In the genomic region with DNA sequence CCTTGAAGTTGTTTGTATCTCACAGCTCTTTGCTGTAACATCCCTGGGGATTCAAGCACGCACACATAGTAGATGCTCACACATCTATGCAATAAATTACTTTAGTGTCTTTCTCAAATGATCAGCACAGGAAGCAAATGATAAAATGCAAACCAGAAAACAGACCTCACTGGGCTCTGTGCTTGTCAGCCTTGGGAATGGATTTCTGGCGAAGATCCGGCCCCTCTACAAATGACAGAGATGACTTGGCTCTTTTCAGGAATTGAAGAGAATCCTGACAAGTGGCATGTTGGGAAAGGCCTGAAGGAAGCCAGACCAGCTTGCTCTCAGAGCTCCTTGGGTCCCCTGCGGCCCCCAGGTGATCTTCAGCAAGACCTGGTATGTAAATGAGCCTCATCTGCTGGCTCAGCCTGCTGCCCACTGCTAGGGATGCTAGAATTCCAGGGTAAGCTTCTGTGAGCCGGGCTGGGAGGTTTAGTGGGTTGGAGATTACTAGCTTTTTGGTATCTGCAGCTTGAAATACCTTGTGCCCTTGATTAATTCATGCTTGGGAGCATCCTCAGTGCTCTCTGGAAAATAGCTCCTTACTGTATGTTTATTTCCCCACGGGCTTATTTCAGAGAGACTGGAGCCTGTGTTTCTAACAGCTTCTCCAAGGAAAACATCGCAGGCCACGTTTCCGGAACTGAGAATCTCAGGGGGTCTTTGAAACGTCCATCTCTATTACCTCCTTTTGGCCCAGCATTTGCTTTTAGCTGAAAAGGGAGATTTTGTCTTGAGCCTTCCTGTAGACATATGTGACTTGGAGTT, we compare ENCODE assay signal across 17 cellular contexts. TPM values are rescaled to one million over a fixed set of nuclear protein-coding genes. Genes with fewer than 3 reads are reported as not detected.
DNase-seq lines count a peak whose midpoint lies in the region; ATAC-seq and TF ChIP-seq lines count a peak whose summit lies in the region.
"Had no signal": no experiment of that assay in that cellular context is flagged by ENCODE, and none has a peak within 500 bp of the region (broad histone marks: within the 10 kb centered on the region; RNA-seq: fewer than 3 reads in every experiment).

No MANE protein-coding gene starts in this region.

- no peaks in the 10 kb centered on the region for H3K9me3 ChIP-seq in hepatocyte (ENCODE audit: low read depth)

- H3K4me3 ChIP-seq in hepatocyte: no peak overlapping the region
- H3K4me3 ChIP-seq: SK-N-MC had no signal

- H3K27ac ChIP-seq in angular gyrus (ENCODE audit: low read depth, low read length) (peak overlapping the region; percentile 34), hepatocyte (peak overlapping the region; percentile 16)
- H3K27ac ChIP-seq: foreskin keratinocyte, SK-N-MC had no signal

- H3K36me3 Mint-ChIP-seq in MCF 10A (ENCODE audit: insufficient read depth, unreplicated experiment): peaks cover 9% of the 10 kb centered on the region

- H3K4me2 ChIP-seq in hepatocyte: no peak overlapping the region

- H3K27ac Mint-ChIP-seq in MCF 10A (ENCODE audit: low read depth, unreplicated experiment): no peak overlapping the region
- H3K27ac Mint-ChIP-seq: CD4-positive, CD25-positive, alpha-beta regulatory T cell had no signal

- peaks cover 91% of the 10 kb centered on the region for H3K79me2 ChIP-seq in hepatocyte

- no peaks in the 10 kb centered on the region for H3K9me3 Mint-ChIP-seq in MCF 10A (ENCODE audit: unreplicated experiment)
- H3K9me3 Mint-ChIP-seq: CD4-positive, CD25-positive, alpha-beta regulatory T cell had no signal

- no peaks in the 10 kb centered on the region for H3K4me1 Mint-ChIP-seq in MCF 10A (ENCODE audit: insufficient read depth, unreplicated experiment)

- ATAC-seq in HG02759 (IDR thresholded peaks at IDR 0.05; ENCODE audit: unreplicated experiment): no peak
- ATAC-seq: foreskin keratinocyte had no signal

- CTCF ChIA-PET in MCF 10A (lab: Yijun Ruan, JAX): interaction anchor here (0.7 kb wide), 1 partner anchor 31 kb away, joined by 3 read pairs; no protein-coding TSS in a partner anchor

- H3K4me3 Mint-ChIP-seq in MCF 10A (ENCODE audit: unreplicated experiment): no peak overlapping the region
- H3K4me3 Mint-ChIP-seq: CD4-positive, CD25-positive, alpha-beta regulatory T cell had no signal

- TF ChIP-seq CTCF in hepatocyte (IDR thresholded peaks at IDR 0.05; ENCODE audit: poor library complexity) (no peak), MCF 10A (IDR thresholded peaks at IDR 0.05; ENCODE audit: unreplicated experiment) (no peak)

- peak; percentile 94 for DNase-seq in ELF-1 (ENCODE audit: low read depth, low spot score)
- no peak for DNase-seq in hepatocyte (ENCODE audit: low spot score)
- DNase-seq in retina: peak; percentile 69
- no peak for DNase-seq in hippocampal formation (lab: John Stamatoyannopoulos, UW)
- no peak for DNase-seq in MCF 10A (ENCODE audit: unreplicated experiment)
- DNase-seq in activated T-cell treated with anti-CD3 and anti-CD28 coated beads, Interleukin-2, amount 50 U/mL, for 1 hour: no peak
- DNase-seq: activated CD4-positive, alpha-beta T cell treated with anti-CD3 and anti-CD28 coated beads, Interleukin-2, amount 50 U/mL, for 1 hour; activated gamma-delta T cell; CD4-positive, CD25-positive, alpha-beta regulatory T cell; cortex of kidney; midbrain; NCI-H1436 treated with DMSO at 0.1 percent for 48 hours; stimulated activated CD4-positive, alpha-beta T cell treated with anti-CD3 and anti-CD28 coated beads, Interleukin-12 subunit alpha, Interleukin-12 subunit beta, amount 100 ng/mL, for 4 hours had no signal

- H3K27me3 ChIP-seq in hepatocyte: no peaks in the 10 kb centered on the region
- H3K27me3 ChIP-seq: foreskin keratinocyte had no signal

- H4K20me1 ChIP-seq in hepatocyte (ENCODE audit: insufficient read depth, poor library complexity, severe bottlenecking): peaks cover 3% of the 10 kb centered on the region

- POLR2A ChIA-PET in MCF 10A (lab: Yijun Ruan, JAX): interaction anchor here (0.5 to 0.7 kb wide), 2 partner anchors 54 to 61 kb away, joined by 4 read pairs; no protein-coding TSS in a partner anchor

- no TSS peak for BruUV-seq in MCF 10A (replicated peaks; lab: Mats Ljungman, UMichigan)

- no peaks in the 10 kb centered on the region for H3K27me3 Mint-ChIP-seq in MCF 10A (ENCODE audit: insufficient read depth, unreplicated experiment)
- H3K27me3 Mint-ChIP-seq: CD4-positive, CD25-positive, alpha-beta regulatory T cell had no signal

- H3K4me1 ChIP-seq in hepatocyte (ENCODE audit: insufficient read depth): peaks cover 29% of the 10 kb centered on the region

- H3K9me2 ChIP-seq in hepatocyte (replicated peaks; ENCODE audit: insufficient read depth): no peaks in the 10 kb centered on the region

- intact Hi-C loops in MCF 10A (cut with micrococcal nuclease): no loop called here

- H3K36me3 ChIP-seq in hepatocyte (replicated peaks; ENCODE audit: insufficient read depth, low read depth): no peaks in the 10 kb centered on the region

- WGBS in hepatocyte (ENCODE audit: low lambda C conversion rate, missing lambda C conversion rate): 54% methylated on average over 10 of the region's 10 CpGs

- H2AFZ ChIP-seq in hepatocyte: no peak overlapping the region

RNA-seq across cellular contexts. Expression of a gene that starts 54.2 kb away (rescaled TPM):
- total RNA-seq in hepatocyte (67.7 and 73.8 TPM in 2 replicates), MCF 10A (2022) (107 and 117 TPM in 2 replicates)
- 46.9 and 53.2 TPM in 2 replicates for polyA plus RNA-seq in hepatocyte

Comparison
In these comparisons a context has a peak if more than half of its experiments do, and no peak if none do; other contexts are left out.
1. DNase-seq: peak in ELF-1 (single experiment) and retina (single experiment); none in hepatocyte (single experiment), hippocampal formation (0 of 2), MCF 10A (single experiment) and activated T-cell treated with anti-CD3 and anti-CD28 coated beads, Interleukin-2, amount 50 U/mL, for 1 hour (single experiment).